ENCODE assay signal across 15 cellular contexts in genomic region chr14:64394423-64394822, GRCh38.
"Had no signal": no experiment of that assay in that cellular context is flagged by ENCODE, and none has a peak within 500 bp of the region (broad histone marks: within the 10 kb centered on the region; RNA-seq: fewer than 3 reads in every experiment).

No MANE protein-coding gene starts in this region.

- ATAC-seq: activated naive CD8-positive, alpha-beta T cell treated with anti-CD3 and anti-CD28 coated beads, Interleukin-2, amount 50 U/mL, for 24 hours; gastrocnemius medialis; left ventricle myocardium superior; SK-N-SH treated with all-trans-retinoic acid at 6 μM for 48 hours had no signal

- H3K27ac ChIP-seq: gastrocnemius medialis, heart right ventricle, suprapubic skin had no signal

- FAIRE-seq: keratinocyte had no signal

- H3K4me3 ChIP-seq: gastrocnemius medialis, heart right ventricle, suprapubic skin had no signal

- H3K36me3 ChIP-seq: suprapubic skin had no signal

- H3K9me3 ChIP-seq: gastrocnemius medialis, heart right ventricle, suprapubic skin had no signal

- H3K27me3 ChIP-seq: gastrocnemius medialis, heart right ventricle, suprapubic skin had no signal

- DNase-seq: activated naive CD4-positive, alpha-beta T cell treated with Interleukin-2 at 50 U/mL for 16 hours; activated naive CD8-positive, alpha-beta T cell treated with anti-CD3 and anti-CD28 coated beads, Interleukin-2, amount 50 U/mL, for 24 hours; central memory CD4-positive, alpha-beta T cell; cortex of kidney; effector CD8-positive, alpha-beta T cell; gastrocnemius medialis; heart right ventricle; left ventricle myocardium superior; mesenchymal stem cell; stimulated activated CD4-positive, alpha-beta T cell treated with anti-CD3 and anti-CD28 coated beads, Interleukin-2, amount 100 ng/mL, for 48 hours; stimulated activated naive CD4-positive, alpha-beta T cell treated with Interleukin-2 at 50 U/mL for 16 hours; T-helper 9 cell had no signal
